In genomic region chr5:59351076-59351794, GRCh38 we compare ENCODE assay signal across 13 cellular contexts.
A peak's percentile ranks its signal among the peaks of the same experiment; 100 is the strongest.
DNase-seq lines count a peak whose midpoint lies in the region; ATAC-seq and TF ChIP-seq lines count a peak whose summit lies in the region.
"Had no signal": no experiment of that assay in that cellular context is flagged by ENCODE, and none has a peak within 500 bp of the region (broad histone marks: within the 10 kb centered on the region; RNA-seq: fewer than 3 reads in every experiment).

No MANE protein-coding gene starts in this region.

- no peak for DNase-seq in chondrocyte (ENCODE audit: low spot score)
- DNase-seq in inferior parietal cortex (ENCODE audit: extremely low spot score): peak; percentile 64
- DNase-seq in gastrocnemius medialis: peak; percentile 49 to 61
- DNase-seq in NCI-H128 (lab: John Stamatoyannopoulos, UW; ENCODE audit: unreplicated experiment): no peak
- DNase-seq in iPS-NIHi11 (ENCODE audit: low spot score): no peak
- DNase-seq in activated CD4-positive, alpha-beta T cell treated with anti-CD3 and anti-CD28 coated beads for 48 hours: no peak
- DNase-seq: GDM1, NCI-H187 treated with DMSO at 0.1 percent for 48 hours, retina, upper lobe of left lung had no signal

- no peak overlapping the region for H2AFZ ChIP-seq in Loucy (ENCODE audit: low read length)

- H3K36me3 Mint-ChIP-seq in chondrocyte (ENCODE audit: low read depth): no peaks in the 10 kb centered on the region

- H4K20me1 ChIP-seq in Loucy (ENCODE audit: insufficient read depth, low read length, poor library complexity, severe bottlenecking): no peaks in the 10 kb centered on the region
- H4K20me1 ChIP-seq: BLaER1 treated with 17β-estradiol and CSF1 and Interleukin-3, amounts not matched to agents 10 nM and 100 nM had no signal

- no peaks in the 10 kb centered on the region for H3K9me3 Mint-ChIP-seq in chondrocyte (ENCODE audit: low read depth)

- no peak overlapping the region for H3K4me3 Mint-ChIP-seq in chondrocyte (ENCODE audit: unreplicated experiment)

- H3K36me3 ChIP-seq in Loucy (ENCODE audit: insufficient read depth, low read length) (no peaks in the 10 kb centered on the region), gastrocnemius medialis (no peaks in the 10 kb centered on the region)
- H3K36me3 ChIP-seq: BLaER1 treated with 17β-estradiol and CSF1 and Interleukin-3, amounts not matched to agents 10 nM and 100 nM; upper lobe of left lung had no signal

- peak overlapping the region; percentile 81 to 86 (median 83) for H3K27ac ChIP-seq in gastrocnemius medialis
- H3K27ac ChIP-seq: BLaER1 treated with 17β-estradiol and CSF1 and Interleukin-3, amounts not matched to agents 10 nM and 100 nM; upper lobe of left lung had no signal

- H3K27me3 ChIP-seq in Loucy (ENCODE audit: insufficient read depth, low read length, poor library complexity, severe bottlenecking): no peaks in the 10 kb centered on the region
- no peaks in the 10 kb centered on the region for H3K27me3 ChIP-seq in gastrocnemius medialis
- H3K27me3 ChIP-seq: BLaER1 treated with 17β-estradiol and CSF1 and Interleukin-3, amounts not matched to agents 10 nM and 100 nM; upper lobe of left lung had no signal

- in situ Hi-C loops in gastrocnemius medialis (cut with MboI; ENCODE audit: low sequenced_read_pairs in 4 of 4): loop anchor here (25.0 kb wide), 3 partner anchors 314 to 464 kb away; no protein-coding TSS in a partner anchor

- intact Hi-C loops in gastrocnemius medialis (cut with DNase I; ENCODE audit: low total_unique reads): loop anchor here (5.0 kb wide), 2 partner anchors 74 to 314 kb away; no protein-coding TSS in a partner anchor

- H3K9me2 ChIP-seq in Loucy (replicated peaks; ENCODE audit: low read depth, low read length): no peaks in the 10 kb centered on the region

- H3K4me1 ChIP-seq in Loucy (ENCODE audit: insufficient read depth, low read length, poor library complexity, severe bottlenecking) (no peaks in the 10 kb centered on the region), gastrocnemius medialis (peaks cover 68 to 86% of the 10 kb centered on the region in 2 donors)
- H3K4me1 ChIP-seq: BLaER1 treated with 17β-estradiol and CSF1 and Interleukin-3, amounts not matched to agents 10 nM and 100 nM; upper lobe of left lung had no signal

- no peaks in the 10 kb centered on the region for H3K9me3 ChIP-seq in Loucy (ENCODE audit: insufficient read depth, low read depth, low read length)
- no peaks in the 10 kb centered on the region for H3K9me3 ChIP-seq in gastrocnemius medialis
- H3K9me3 ChIP-seq: BLaER1 treated with 17β-estradiol and CSF1 and Interleukin-3, amounts not matched to agents 10 nM and 100 nM; upper lobe of left lung had no signal

- no peak overlapping the region for H3K4me2 ChIP-seq in Loucy (ENCODE audit: low read depth, low read length, poor library complexity, severe bottlenecking)
- H3K4me2 ChIP-seq: BLaER1 treated with 17β-estradiol and CSF1 and Interleukin-3, amounts not matched to agents 10 nM and 100 nM had no signal

- H3K27ac Mint-ChIP-seq in chondrocyte (ENCODE audit: unreplicated experiment): no peak overlapping the region

- H3K9ac ChIP-seq in Loucy (ENCODE audit: low read depth, low read length, poor library complexity, severe bottlenecking): no peak overlapping the region
- H3K9ac ChIP-seq: BLaER1 treated with 17β-estradiol and CSF1 and Interleukin-3, amounts not matched to agents 10 nM and 100 nM had no signal

- no peaks in the 10 kb centered on the region for H3F3A ChIP-seq in Loucy (ENCODE audit: low read depth)

- TF ChIP-seq CTCF in Loucy (conservative IDR thresholded peaks at IDR 0.05; ENCODE audit: low read length) (0 out of 2 replicates have a peak, but pooled peaks have one; percentile 12), chondrocyte (IDR thresholded peaks at IDR 0.05) (peak; percentile 17), gastrocnemius medialis (IDR thresholded peaks at IDR 0.05 in 4 of 5, conservative IDR thresholded peaks at IDR 0.05 in 1 of 5) (peak in 2 of 5 experiments; percentile 32 to 46)

- TF ChIP-seq POLR2A in gastrocnemius medialis (IDR thresholded peaks at IDR 0.05): no peak

- no peak overlapping the region for H3K4me3 ChIP-seq in Loucy (ENCODE audit: low read length, poor library complexity, severe bottlenecking)
- H3K4me3 ChIP-seq in gastrocnemius medialis: peak overlapping the region in 1 of 4 donors; percentile 57
- H3K4me3 ChIP-seq: BLaER1 treated with 17β-estradiol and CSF1 and Interleukin-3, amounts not matched to agents 10 nM and 100 nM; upper lobe of left lung had no signal

- H3K4me1 Mint-ChIP-seq in chondrocyte (ENCODE audit: low read depth): peaks cover 18% of the 10 kb centered on the region

- H3K27me3 Mint-ChIP-seq in chondrocyte (ENCODE audit: low read depth): no peaks in the 10 kb centered on the region

- no peaks in the 10 kb centered on the region for H3K79me2 ChIP-seq in Loucy (ENCODE audit: insufficient read depth, low read length)

- ATAC-seq in gastrocnemius medialis (peak; percentile 94 to 97), HG03196 (IDR thresholded peaks at IDR 0.05; ENCODE audit: unreplicated experiment) (no peak)

Comparison
In these comparisons a context has a peak if more than half of its experiments do, and no peak if none do; other contexts are left out.
1. DNase-seq: peak in inferior parietal cortex (single experiment) and gastrocnemius medialis (2 of 2); none in chondrocyte (single experiment), NCI-H128 (single experiment), iPS-NIHi11 (single experiment) and activated CD4-positive, alpha-beta T cell treated with anti-CD3 and anti-CD28 coated beads for 48 hours (single experiment).